Comparison of ENCODE assay signal across 18 cellular contexts in genomic region chr4:122500852-122501501, GRCh38. TPM values are rescaled to one million over a fixed set of nuclear protein-coding genes. Genes with fewer than 3 reads are reported as not detected.
DNase-seq lines count a peak whose midpoint lies in the region; ATAC-seq, FAIRE-seq and TF ChIP-seq lines count a peak whose summit lies in the region.
"Had no signal": no experiment of that assay in that cellular context is flagged by ENCODE, and none has a peak within 500 bp of the region (broad histone marks: within the 10 kb centered on the region; RNA-seq: fewer than 3 reads in every experiment).

No MANE protein-coding gene starts in this region.

- no peak overlapping the region for H3K27ac Mint-ChIP-seq in astrocyte (ENCODE audit: unreplicated experiment)
- H3K27ac Mint-ChIP-seq: activated B cell treated with CpG ODN at 0.5 μM for 24 hours; activated T-cell treated with anti-CD3 and anti-CD28 coated beads, Interleukin-2, amount 50 U/mL, for 24 hours; nephron progenitor cell had no signal

- no CpG with 5 or more reads among the region's 4 CpGs for WGBS in mesendoderm (ENCODE audit: extremely low coverage, insufficient coverage, low lambda C conversion rate)

- peaks cover 4% of the 10 kb centered on the region for H3K9me3 Mint-ChIP-seq in astrocyte (ENCODE audit: unreplicated experiment)
- H3K9me3 Mint-ChIP-seq: activated B cell treated with CpG ODN at 0.5 μM for 24 hours; activated T-cell treated with anti-CD3 and anti-CD28 coated beads, Interleukin-2, amount 50 U/mL, for 24 hours had no signal

- H3K27me3 ChIP-seq in astrocyte (ENCODE audit: insufficient read depth, low read length) (no peaks in the 10 kb centered on the region), mesendoderm (ENCODE audit: insufficient read depth, low read length, poor library complexity) (no peaks in the 10 kb centered on the region)
- H3K27me3 ChIP-seq: heart left ventricle had no signal

- H3K27ac ChIP-seq in HEK293 (ENCODE audit: extremely low read depth, low read depth, low read length) (peak overlapping the region; percentile 29; the same call in 1 of the 2 replicates), astrocyte (ENCODE audit: low read depth, low read length) (no peak overlapping the region), mesendoderm (ENCODE audit: low read depth, low read length) (no peak overlapping the region)
- H3K27ac ChIP-seq: C4-2B, heart left ventricle had no signal

- H3K79me2 ChIP-seq in astrocyte (ENCODE audit: insufficient read depth, low read length) (no peaks in the 10 kb centered on the region), mesendoderm (ENCODE audit: control insufficient read depth, insufficient read depth, low read length) (no peaks in the 10 kb centered on the region)

- H3K9me3 ChIP-seq in HEK293 (ENCODE audit: control insufficient read depth, insufficient read depth, low read depth, low read length) = no peaks in the 10 kb centered on the region
- H3K9me3 ChIP-seq in astrocyte (ENCODE audit: insufficient read depth, low read depth, low read length) = no peaks in the 10 kb centered on the region
- H3K9me3 ChIP-seq: heart left ventricle had no signal

- no peaks in the 10 kb centered on the region for H3K36me3 Mint-ChIP-seq in astrocyte (ENCODE audit: low read depth, unreplicated experiment)

- no peak overlapping the region for H3K9ac ChIP-seq in astrocyte (ENCODE audit: low read length)
- H3K9ac ChIP-seq in mesendoderm (ENCODE audit: low read length) = no peak overlapping the region

- H2BK5ac ChIP-seq in mesendoderm (ENCODE audit: low read length) = no peak overlapping the region

- H3K56ac ChIP-seq in mesendoderm (ENCODE audit: low read length) = no peak overlapping the region

- no peak overlapping the region for H3K4me3 Mint-ChIP-seq in astrocyte (ENCODE audit: unreplicated experiment)
- H3K4me3 Mint-ChIP-seq: activated B cell treated with CpG ODN at 0.5 μM for 24 hours; activated T-cell treated with anti-CD3 and anti-CD28 coated beads, Interleukin-2, amount 50 U/mL, for 24 hours; nephron progenitor cell had no signal

- no peaks in the 10 kb centered on the region for H3K79me1 ChIP-seq in mesendoderm (ENCODE audit: low read length)

- H3K36me3 ChIP-seq in HEK293 (ENCODE audit: control insufficient read depth in 2 of 2, insufficient read depth in 1 of 2, low read length in 2 of 2) (no peaks in the 10 kb centered on the region), astrocyte (ENCODE audit: insufficient read depth, low read length) (no peaks in the 10 kb centered on the region), mesendoderm (ENCODE audit: control insufficient read depth, insufficient read depth, low read length) (no peaks in the 10 kb centered on the region)
- H3K36me3 ChIP-seq: heart left ventricle had no signal

- no peak overlapping the region for H3K18ac ChIP-seq in mesendoderm (ENCODE audit: low read length)

- no peak overlapping the region for H4K8ac ChIP-seq in mesendoderm (ENCODE audit: low read depth, low read length)

- no peak overlapping the region for H2AFZ ChIP-seq in astrocyte (ENCODE audit: low read depth, low read length)

- H3K4me1 ChIP-seq in HEK293 (ENCODE audit: control insufficient read depth, insufficient read depth, low read length) = no peaks in the 10 kb centered on the region
- H3K4me1 ChIP-seq in astrocyte (ENCODE audit: insufficient read depth, low read length) = no peaks in the 10 kb centered on the region
- no peaks in the 10 kb centered on the region for H3K4me1 ChIP-seq in mesendoderm (ENCODE audit: control insufficient read depth, low read depth, low read length)

- TF ChIP-seq CTCF in HEK293 (tag by site-specific recombination; IDR thresholded peaks at IDR 0.05) = no peak
- no peak for TF ChIP-seq CTCF in astrocyte (IDR thresholded peaks at IDR 0.05; ENCODE audit: insufficient read depth, low read depth, low read length)

- no peak overlapping the region for H4K5ac ChIP-seq in mesendoderm (ENCODE audit: low read length)

- H3K4me2 ChIP-seq in astrocyte (ENCODE audit: low read length) (no peak overlapping the region), mesendoderm (ENCODE audit: low read length) (no peak overlapping the region)

- H2AK5ac ChIP-seq in mesendoderm (ENCODE audit: low read length) = no peak overlapping the region

- no peak for ATAC-seq in HG03045 (IDR thresholded peaks at IDR 0.05; ENCODE audit: unreplicated experiment)
- ATAC-seq: left lobe of liver, SK-N-SH treated with all-trans-retinoic acid at 6 μM for 48 hours had no signal

- H2BK15ac ChIP-seq in mesendoderm (replicated peaks; ENCODE audit: low read depth) = no peak overlapping the region

- POLR2A ChIA-PET in HEK293 (lab: Yijun Ruan, JAX) = interaction anchor here (0.6 kb wide), 1 partner anchor 414 kb away, joined by 6 read pairs; no protein-coding TSS in a partner anchor

- H4K20me1 ChIP-seq in astrocyte (ENCODE audit: insufficient read depth, low read length) = no peaks in the 10 kb centered on the region

- no peak overlapping the region for H2BK120ac ChIP-seq in mesendoderm (ENCODE audit: low read depth, low read length)

- H3K4me1 Mint-ChIP-seq in astrocyte (ENCODE audit: low read depth, unreplicated experiment) = no peaks in the 10 kb centered on the region
- H3K4me1 Mint-ChIP-seq: activated B cell treated with CpG ODN at 0.5 μM for 24 hours, nephron progenitor cell had no signal

- CTCF ChIA-PET in HEK293 (lab: Yijun Ruan, JAX) = no interaction called here

- DNase-seq in NCI-H2029 treated with DMSO at 0.1 percent for 48 hours (lab: John Stamatoyannopoulos, UW) (peak; percentile 59), astrocyte (ENCODE audit: low read depth) (peak; percentile 61), mesendoderm (peak; percentile 5), NCI-H526 treated with DMSO at 0.1 percent for 48 hours (lab: John Stamatoyannopoulos, UW) (no peak), epidermal melanocyte (ENCODE audit: insufficient read length, low spot score) (no peak)
- DNase-seq: activated B cell treated with CpG ODN at 0.5 μM for 24 hours; activated T-cell treated with anti-CD3 and anti-CD28 coated beads, Interleukin-2, amount 50 U/mL, for 24 hours; GOT3; heart left ventricle; nephron progenitor cell; small intestine had no signal

- no peaks in the 10 kb centered on the region for H3K27me3 Mint-ChIP-seq in astrocyte (ENCODE audit: low read depth, unreplicated experiment)
- H3K27me3 Mint-ChIP-seq: activated B cell treated with CpG ODN at 0.5 μM for 24 hours; activated T-cell treated with anti-CD3 and anti-CD28 coated beads, Interleukin-2, amount 50 U/mL, for 24 hours had no signal

- FAIRE-seq in astrocyte (lab: Jason Lieb, UNC) = no peak
- FAIRE-seq: G401.6, small intestine had no signal

- H3K4me3 ChIP-seq in HEK293 (ENCODE audit: low read depth, low read length) (no peak overlapping the region), astrocyte (ENCODE audit: insufficient read depth, low read depth, low read length) (no peak overlapping the region), mesendoderm (ENCODE audit: low read length) (no peak overlapping the region)
- H3K4me3 ChIP-seq: heart left ventricle had no signal

- no peak overlapping the region for H3K23ac ChIP-seq in mesendoderm (ENCODE audit: low read length)

- no peak overlapping the region for H3K4ac ChIP-seq in mesendoderm (ENCODE audit: low read depth, low read length)

TF ChIP-seq in HEK293, 187 proteins besides CTCF, POLR2A, EP300 and RAD21 (continues in another document):
- TF ChIP-seq ZXDB (tag by site-specific recombination; IDR thresholded peaks at IDR 0.05) (peak; percentile 62; the same call in 1 of the 2 replicates), GLIS1 (tag by site-specific recombination; IDR thresholded peaks at IDR 0.05) (peak; percentile 93), ZNF513 (tag by site-specific recombination; IDR thresholded peaks at IDR 0.05) (no peak), ZSCAN16 (tag by site-specific recombination; IDR thresholded peaks at IDR 0.05) (no peak), ZNF133 (tag by site-specific recombination; IDR thresholded peaks at IDR 0.05) (peak; percentile 36; the same call in 1 of the 2 replicates), ZNF664 (tag by site-specific recombination; IDR thresholded peaks at IDR 0.05) (no peak)
- TF ChIP-seq, protein P1, sequence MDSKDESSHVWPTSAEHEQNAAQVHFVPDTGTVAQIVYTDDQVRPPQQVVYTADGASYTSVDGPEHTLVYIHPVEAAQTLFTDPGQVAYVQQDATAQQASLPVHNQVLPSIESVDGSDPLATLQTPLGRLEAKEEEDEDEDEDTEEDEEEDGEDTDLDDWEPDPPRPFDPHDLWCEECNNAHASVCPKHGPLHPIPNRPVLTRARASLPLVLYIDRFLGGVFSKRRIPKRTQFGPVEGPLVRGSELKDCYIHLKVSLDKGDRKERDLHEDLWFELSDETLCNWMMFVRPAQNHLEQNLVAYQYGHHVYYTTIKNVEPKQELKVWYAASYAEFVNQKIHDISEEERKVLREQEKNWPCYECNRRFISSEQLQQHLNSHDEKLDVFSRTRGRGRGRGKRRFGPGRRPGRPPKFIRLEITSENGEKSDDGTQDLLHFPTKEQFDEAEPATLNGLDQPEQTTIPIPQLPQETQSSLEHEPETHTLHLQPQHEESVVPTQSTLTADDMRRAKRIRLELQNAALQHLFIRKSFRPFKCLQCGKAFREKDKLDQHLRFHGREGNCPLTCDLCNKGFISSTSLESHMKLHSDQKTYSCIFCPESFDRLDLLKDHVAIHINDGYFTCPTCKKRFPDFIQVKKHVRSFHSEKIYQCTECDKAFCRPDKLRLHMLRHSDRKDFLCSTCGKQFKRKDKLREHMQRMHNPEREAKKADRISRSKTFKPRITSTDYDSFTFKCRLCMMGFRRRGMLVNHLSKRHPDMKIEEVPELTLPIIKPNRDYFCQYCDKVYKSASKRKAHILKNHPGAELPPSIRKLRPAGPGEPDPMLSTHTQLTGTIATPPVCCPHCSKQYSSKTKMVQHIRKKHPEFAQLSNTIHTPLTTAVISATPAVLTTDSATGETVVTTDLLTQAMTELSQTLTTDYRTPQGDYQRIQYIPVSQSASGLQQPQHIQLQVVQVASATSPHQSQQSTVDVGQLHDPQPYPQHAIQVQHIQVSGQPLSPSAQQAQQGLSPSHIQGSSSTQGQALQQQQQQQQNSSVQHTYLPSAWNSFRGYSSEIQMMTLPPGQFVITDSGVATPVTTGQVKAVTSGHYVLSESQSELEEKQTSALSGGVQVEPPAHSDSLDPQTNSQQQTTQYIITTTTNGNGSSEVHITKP (tag by site-specific recombination; IDR thresholded peaks at IDR 0.05) = peak; percentile 85

RNA-seq across cellular contexts. Expression of gene IL2, which starts 44.5 kb away (rescaled TPM):
- not detected in 2 replicates for total RNA-seq in astrocyte
- 0.11 TPM for polyA plus RNA-seq in mesendoderm (2013, experiment 1 of 2)
- 0.20 TPM for polyA plus RNA-seq in mesendoderm (2013, experiment 2 of 2)
- total RNA-seq: activated B cell treated with CpG ODN at 0.5 μM for 24 hours, heart left ventricle, temporal lobe had no signal
- polyA plus RNA-seq: heart left ventricle had no signal

Comparison
In these comparisons a context has a peak if more than half of its experiments do, and no peak if none do; other contexts are left out.
1. DNase-seq: peak in NCI-H2029 treated with DMSO at 0.1 percent for 48 hours (single experiment), astrocyte (single experiment) and mesendoderm (single experiment); none in NCI-H526 treated with DMSO at 0.1 percent for 48 hours (single experiment) and epidermal melanocyte (single experiment).